9 cellular contexts compared by ENCODE assay signal in the genomic region with DNA sequence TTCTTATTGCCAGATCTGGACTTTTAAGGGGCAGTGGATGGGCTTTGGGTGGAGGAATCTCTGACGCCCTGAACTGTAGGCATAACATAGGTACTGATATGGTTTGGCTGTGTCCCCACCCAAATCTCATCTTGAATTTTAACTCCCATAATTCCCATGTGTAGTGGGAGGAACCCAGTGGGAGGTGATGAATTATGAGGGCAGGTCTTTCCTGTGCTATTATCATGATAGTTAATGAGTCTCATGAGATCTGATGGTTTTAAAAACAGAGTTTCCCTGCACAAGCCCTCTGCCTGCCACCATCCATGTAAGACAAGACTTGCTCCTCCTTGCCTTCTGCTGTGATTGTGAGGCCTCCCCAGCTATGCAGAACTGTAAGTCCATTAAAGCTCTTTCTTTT.
"Had no signal": no experiment of that assay in that cellular context is flagged by ENCODE, and none has a peak within 500 bp of the region (broad histone marks: within the 10 kb centered on the region; RNA-seq: fewer than 3 reads in every experiment).

No MANE protein-coding gene starts in this region.

- ATAC-seq: GM23338, HCT116 had no signal

- DNase-seq: GM23248, GOT3, H7, H9, HCEC 1CT, HFFc6 had no signal

- H3K9me3 ChIP-seq: HAP-1 had no signal

- H3K4me1 ChIP-seq: HAP-1 had no signal

- H3K4me3 ChIP-seq: GM23248, GM23338, HAP-1 had no signal

- H3K27ac ChIP-seq: GM23248 had no signal

- H3K36me3 ChIP-seq: HAP-1 had no signal
